ENCODE assay signal across 6 cellular contexts in genomic region chr13:92898946-92899345, GRCh38.
DNase-seq lines count a peak whose midpoint lies in the region.

No MANE protein-coding gene starts in this region.

- DNase-seq in GM04503 (ENCODE audit: low read depth) (peak; percentile 7), NCI-H1694 (lab: John Stamatoyannopoulos, UW) (peak; percentile 6), NCI-H748 (lab: John Stamatoyannopoulos, UW; ENCODE audit: unreplicated experiment) (peak; percentile 9), amniotic epithelial cell (ENCODE audit: low read depth) (peak; percentile 2), astrocyte of the hippocampus (ENCODE audit: low read depth, low spot score) (peak; percentile 76), fibroblast of peridontal ligament (ENCODE audit: extremely low read depth) (peak; percentile 11)

Comparison
In these comparisons a context has a peak if more than half of its experiments do, and no peak if none do; other contexts are left out.
1. Peak in every context shown above with its lines: DNase-seq.
2. DNase-seq: peak in every context shown above with its lines; median percentile 76 in astrocyte of the hippocampus; 11 in fibroblast of peridontal ligament; 9 in NCI-H748; 7 in GM04503; 6 in NCI-H1694; 2 in amniotic epithelial cell.